Comparison of ENCODE assay signal across 1 cellular context in the genomic region with DNA sequence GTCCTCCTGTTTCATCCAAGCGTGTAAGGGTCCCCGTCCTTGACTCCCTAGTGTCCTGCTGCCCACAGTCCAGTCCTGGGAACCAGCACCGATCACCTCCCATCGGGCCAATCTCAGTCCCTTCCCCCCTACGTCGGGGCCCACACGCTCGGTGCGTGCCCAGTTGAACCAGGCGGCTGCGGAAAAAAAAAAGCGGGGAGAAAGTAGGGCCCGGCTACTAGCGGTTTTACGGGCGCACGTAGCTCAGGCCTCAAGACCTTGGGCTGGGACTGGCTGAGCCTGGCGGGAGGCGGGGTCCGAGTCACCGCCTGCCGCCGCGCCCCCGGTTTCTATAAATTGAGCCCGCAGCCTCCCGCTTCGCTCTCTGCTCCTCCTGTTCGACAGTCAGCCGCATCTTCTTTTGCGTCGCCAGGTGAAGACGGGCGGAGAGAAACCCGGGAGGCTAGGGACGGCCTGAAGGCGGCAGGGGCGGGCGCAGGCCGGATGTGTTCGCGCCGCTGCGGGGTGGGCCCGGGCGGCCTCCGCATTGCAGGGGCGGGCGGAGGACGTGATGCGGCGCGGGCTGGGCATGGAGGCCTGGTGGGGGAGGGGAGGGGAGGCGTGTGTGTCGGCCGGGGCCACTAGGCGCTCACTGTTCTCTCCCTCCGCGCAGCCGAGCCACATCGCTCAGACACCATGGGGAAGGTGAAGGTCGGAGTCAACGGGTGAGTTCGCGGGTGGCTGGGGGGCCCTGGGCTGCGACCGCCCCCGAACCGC.
TF ChIP-seq lines count a peak whose summit lies in the region.

Gene GAPDH (plus strand): TSS at position 360 of the 756 bp plus-strand sequence. CDS start 316 bp downstream, at position 676.

TF ChIP-seq in K562, 482 proteins besides CTCF, POLR2A, EP300 and RAD21 (continued from another document and continues in another):
- TF ChIP-seq, protein P1, sequence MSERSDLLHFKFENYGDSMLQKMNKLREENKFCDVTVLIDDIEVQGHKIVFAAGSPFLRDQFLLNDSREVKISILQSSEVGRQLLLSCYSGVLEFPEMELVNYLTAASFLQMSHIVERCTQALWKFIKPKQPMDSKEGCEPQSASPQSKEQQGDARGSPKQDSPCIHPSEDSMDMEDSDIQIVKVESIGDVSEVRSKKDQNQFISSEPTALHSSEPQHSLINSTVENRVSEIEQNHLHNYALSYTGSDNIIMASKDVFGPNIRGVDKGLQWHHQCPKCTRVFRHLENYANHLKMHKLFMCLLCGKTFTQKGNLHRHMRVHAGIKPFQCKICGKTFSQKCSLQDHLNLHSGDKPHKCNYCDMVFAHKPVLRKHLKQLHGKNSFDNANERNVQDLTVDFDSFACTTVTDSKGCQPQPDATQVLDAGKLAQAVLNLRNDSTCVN (CRISPR knock-in tag; IDR thresholded peaks at IDR 0.05), result no peak
- TF ChIP-seq DDX20 (tag; IDR thresholded peaks at IDR 0.05; ENCODE audit: low read depth) (no peak), NRF1 (conservative IDR thresholded peaks at IDR 0.05 in 1 of 2, IDR thresholded peaks at IDR 0.05 in 1 of 2) (peak in 1 of 2 experiments; percentile 24; a peak in 1 of 4 replicates), ZNF253 (CRISPR knock-in tag; conservative IDR thresholded peaks at IDR 0.05) (no peak), ZBTB7A (IDR thresholded peaks at IDR 0.05; ENCODE audit: borderline replicate concordance, control insufficient read depth, low read depth, low read length) (no peak; the same call in 1 of the 2 replicates), NFYB (IDR thresholded peaks at IDR 0.05; ENCODE audit: extremely low read depth, insufficient read length) (peak; percentile 38), TRIM24 (IDR thresholded peaks at IDR 0.05) (peak in 1 of 2 experiments; percentile 78; a peak in 2 of 4 replicates), TAF1 (IDR thresholded peaks at IDR 0.05; ENCODE audit: control insufficient read depth, extremely low read depth, insufficient read depth, low read length, severe bottlenecking) (peak; percentile 91), BHLHE40 (IDR thresholded peaks at IDR 0.05; ENCODE audit: low read length) (peak; percentile 6; the same call in 1 of the 2 replicates), ZNF263 (CRISPR knock-in tag; IDR thresholded peaks at IDR 0.05; ENCODE audit: borderline replicate concordance) (peak; percentile 72; the same call in 1 of the 2 replicates), ZBTB9 (CRISPR knock-in tag; IDR thresholded peaks at IDR 0.05) (no peak), PCBP1 (IDR thresholded peaks at IDR 0.05; ENCODE audit: low read depth, low read length, poor library complexity, severe bottlenecking) (peak; percentile 53), SRSF3 (IDR thresholded peaks at IDR 0.05; ENCODE audit: insufficient read depth, low read length) (0 out of 2 replicates have a peak, but pooled peaks have one; percentile 36), CHD4 (IDR thresholded peaks at IDR 0.05; ENCODE audit: insufficient read depth, insufficient replicate concordance, low read depth, low read length, poor library complexity, severe bottlenecking) (no peak), SMC3 (conservative IDR thresholded peaks at IDR 0.05; ENCODE audit: insufficient read depth, low read depth, low read length) (no peak), HDAC3 (IDR thresholded peaks at IDR 0.05; ENCODE audit: borderline replicate concordance, partially characterized antibody) (no peak), CEBPB (tag; IDR thresholded peaks at IDR 0.05) (no peak), GTF2F1 (IDR thresholded peaks at IDR 0.05; ENCODE audit: low read depth, low read length) (peak; percentile 96), ZFP36 (IDR thresholded peaks at IDR 0.05; ENCODE audit: low read depth, low read length, partially characterized antibody) (no peak), CHD2 (IDR thresholded peaks at IDR 0.05; ENCODE audit: low read depth, low read length) (no peak; the same call in 1 of the 2 replicates), TARDBP (IDR thresholded peaks at IDR 0.05) (no peak), RFX7 (CRISPR knock-in tag; IDR thresholded peaks at IDR 0.05) (no peak), RBM25 (IDR thresholded peaks at IDR 0.05; ENCODE audit: low read depth, low read length, severe bottlenecking) (no peak), SREBF1 (IDR thresholded peaks at IDR 0.05; ENCODE audit: borderline replicate concordance, low read depth, low read length) (no peak), ZNF766 (CRISPR knock-in tag; conservative IDR thresholded peaks at IDR 0.05) (no peak), POU5F1 (IDR thresholded peaks at IDR 0.05; ENCODE audit: borderline replicate concordance, low read depth, low read length, partially characterized antibody) (no peak), NCOA2 (IDR thresholded peaks at IDR 0.05; ENCODE audit: partially characterized antibody in 2 of 2) (no peak), CUX1 (CRISPR knock-in tag; IDR thresholded peaks at IDR 0.05) (no peak), ZNF551 (CRISPR knock-in tag; IDR thresholded peaks at IDR 0.05) (no peak), ZNF644 (tag; IDR thresholded peaks at IDR 0.05; ENCODE audit: low read depth) (no peak), CBFB (CRISPR knock-in tag; IDR thresholded peaks at IDR 0.05) (no peak), MCM7 (IDR thresholded peaks at IDR 0.05) (no peak)
- TF ChIP-seq, protein P2, sequence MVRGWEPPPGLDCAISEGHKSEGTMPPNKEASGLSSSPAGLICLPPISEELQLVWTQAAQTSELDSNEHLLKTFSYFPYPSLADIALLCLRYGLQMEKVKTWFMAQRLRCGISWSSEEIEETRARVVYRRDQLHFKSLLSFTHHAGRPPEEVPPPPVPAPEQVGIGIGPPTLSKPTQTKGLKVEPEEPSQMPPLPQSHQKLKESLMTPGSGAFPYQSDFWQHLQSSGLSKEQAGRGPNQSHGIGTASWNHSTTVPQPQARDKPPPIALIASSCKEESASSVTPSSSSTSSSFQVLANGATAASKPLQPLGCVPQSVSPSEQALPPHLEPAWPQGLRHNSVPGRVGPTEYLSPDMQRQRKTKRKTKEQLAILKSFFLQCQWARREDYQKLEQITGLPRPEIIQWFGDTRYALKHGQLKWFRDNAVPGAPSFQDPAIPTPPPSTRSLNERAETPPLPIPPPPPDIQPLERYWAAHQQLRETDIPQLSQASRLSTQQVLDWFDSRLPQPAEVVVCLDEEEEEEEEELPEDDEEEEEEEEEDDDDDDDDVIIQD (CRISPR knock-in tag; IDR thresholded peaks at IDR 0.05), result no peak
- TF ChIP-seq, protein P3, sequence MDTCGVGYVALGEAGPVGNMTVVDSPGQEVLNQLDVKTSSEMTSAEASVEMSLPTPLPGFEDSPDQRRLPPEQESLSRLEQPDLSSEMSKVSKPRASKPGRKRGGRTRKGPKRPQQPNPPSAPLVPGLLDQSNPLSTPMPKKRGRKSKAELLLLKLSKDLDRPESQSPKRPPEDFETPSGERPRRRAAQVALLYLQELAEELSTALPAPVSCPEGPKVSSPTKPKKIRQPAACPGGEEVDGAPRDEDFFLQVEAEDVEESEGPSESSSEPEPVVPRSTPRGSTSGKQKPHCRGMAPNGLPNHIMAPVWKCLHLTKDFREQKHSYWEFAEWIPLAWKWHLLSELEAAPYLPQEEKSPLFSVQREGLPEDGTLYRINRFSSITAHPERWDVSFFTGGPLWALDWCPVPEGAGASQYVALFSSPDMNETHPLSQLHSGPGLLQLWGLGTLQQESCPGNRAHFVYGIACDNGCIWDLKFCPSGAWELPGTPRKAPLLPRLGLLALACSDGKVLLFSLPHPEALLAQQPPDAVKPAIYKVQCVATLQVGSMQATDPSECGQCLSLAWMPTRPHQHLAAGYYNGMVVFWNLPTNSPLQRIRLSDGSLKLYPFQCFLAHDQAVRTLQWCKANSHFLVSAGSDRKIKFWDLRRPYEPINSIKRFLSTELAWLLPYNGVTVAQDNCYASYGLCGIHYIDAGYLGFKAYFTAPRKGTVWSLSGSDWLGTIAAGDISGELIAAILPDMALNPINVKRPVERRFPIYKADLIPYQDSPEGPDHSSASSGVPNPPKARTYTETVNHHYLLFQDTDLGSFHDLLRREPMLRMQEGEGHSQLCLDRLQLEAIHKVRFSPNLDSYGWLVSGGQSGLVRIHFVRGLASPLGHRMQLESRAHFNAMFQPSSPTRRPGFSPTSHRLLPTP (IDR thresholded peaks at IDR 0.05; ENCODE audit: borderline replicate concordance, extremely low read depth, insufficient read length), result no peak
- TF ChIP-seq, protein P4, sequence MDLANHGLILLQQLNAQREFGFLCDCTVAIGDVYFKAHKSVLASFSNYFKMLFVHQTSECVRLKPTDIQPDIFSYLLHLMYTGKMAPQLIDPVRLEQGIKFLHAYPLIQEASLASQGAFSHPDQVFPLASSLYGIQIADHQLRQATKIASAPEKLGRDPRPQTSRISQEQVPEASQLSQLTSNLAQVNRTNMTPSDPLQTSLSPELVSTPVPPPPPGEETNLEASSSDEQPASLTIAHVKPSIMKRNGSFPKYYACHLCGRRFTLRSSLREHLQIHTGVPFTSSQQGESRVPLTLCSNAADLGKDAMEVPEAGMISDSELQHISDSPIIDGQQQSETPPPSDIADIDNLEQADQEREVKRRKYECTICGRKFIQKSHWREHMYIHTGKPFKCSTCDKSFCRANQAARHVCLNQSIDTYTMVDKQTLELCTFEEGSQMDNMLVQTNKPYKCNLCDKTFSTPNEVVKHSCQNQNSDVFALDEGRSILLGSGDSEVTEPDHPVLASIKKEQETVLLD (IDR thresholded peaks at IDR 0.05), result 0 out of 2 replicates have a peak, but pooled peaks have one; percentile 64
- TF ChIP-seq, protein P5, sequence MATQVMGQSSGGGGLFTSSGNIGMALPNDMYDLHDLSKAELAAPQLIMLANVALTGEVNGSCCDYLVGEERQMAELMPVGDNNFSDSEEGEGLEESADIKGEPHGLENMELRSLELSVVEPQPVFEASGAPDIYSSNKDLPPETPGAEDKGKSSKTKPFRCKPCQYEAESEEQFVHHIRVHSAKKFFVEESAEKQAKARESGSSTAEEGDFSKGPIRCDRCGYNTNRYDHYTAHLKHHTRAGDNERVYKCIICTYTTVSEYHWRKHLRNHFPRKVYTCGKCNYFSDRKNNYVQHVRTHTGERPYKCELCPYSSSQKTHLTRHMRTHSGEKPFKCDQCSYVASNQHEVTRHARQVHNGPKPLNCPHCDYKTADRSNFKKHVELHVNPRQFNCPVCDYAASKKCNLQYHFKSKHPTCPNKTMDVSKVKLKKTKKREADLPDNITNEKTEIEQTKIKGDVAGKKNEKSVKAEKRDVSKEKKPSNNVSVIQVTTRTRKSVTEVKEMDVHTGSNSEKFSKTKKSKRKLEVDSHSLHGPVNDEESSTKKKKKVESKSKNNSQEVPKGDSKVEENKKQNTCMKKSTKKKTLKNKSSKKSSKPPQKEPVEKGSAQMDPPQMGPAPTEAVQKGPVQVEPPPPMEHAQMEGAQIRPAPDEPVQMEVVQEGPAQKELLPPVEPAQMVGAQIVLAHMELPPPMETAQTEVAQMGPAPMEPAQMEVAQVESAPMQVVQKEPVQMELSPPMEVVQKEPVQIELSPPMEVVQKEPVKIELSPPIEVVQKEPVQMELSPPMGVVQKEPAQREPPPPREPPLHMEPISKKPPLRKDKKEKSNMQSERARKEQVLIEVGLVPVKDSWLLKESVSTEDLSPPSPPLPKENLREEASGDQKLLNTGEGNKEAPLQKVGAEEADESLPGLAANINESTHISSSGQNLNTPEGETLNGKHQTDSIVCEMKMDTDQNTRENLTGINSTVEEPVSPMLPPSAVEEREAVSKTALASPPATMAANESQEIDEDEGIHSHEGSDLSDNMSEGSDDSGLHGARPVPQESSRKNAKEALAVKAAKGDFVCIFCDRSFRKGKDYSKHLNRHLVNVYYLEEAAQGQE (CRISPR knock-in tag; IDR thresholded peaks at IDR 0.05; ENCODE audit: low read depth), result no peak
- TF ChIP-seq, protein P6, sequence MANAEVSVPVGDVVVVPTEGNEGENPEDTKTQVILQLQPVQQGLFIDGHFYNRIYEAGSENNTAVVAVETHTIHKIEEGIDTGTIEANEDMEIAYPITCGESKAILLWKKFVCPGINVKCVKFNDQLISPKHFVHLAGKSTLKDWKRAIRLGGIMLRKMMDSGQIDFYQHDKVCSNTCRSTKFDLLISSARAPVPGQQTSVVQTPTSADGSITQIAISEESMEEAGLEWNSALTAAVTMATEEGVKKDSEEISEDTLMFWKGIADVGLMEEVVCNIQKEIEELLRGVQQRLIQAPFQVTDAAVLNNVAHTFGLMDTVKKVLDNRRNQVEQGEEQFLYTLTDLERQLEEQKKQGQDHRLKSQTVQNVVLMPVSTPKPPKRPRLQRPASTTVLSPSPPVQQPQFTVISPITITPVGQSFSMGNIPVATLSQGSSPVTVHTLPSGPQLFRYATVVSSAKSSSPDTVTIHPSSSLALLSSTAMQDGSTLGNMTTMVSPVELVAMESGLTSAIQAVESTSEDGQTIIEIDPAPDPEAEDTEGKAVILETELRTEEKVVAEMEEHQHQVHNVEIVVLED (CRISPR knock-in tag; IDR thresholded peaks at IDR 0.05), result no peak
